ENCODE assay signal across 19 cellular contexts in the genomic region with DNA sequence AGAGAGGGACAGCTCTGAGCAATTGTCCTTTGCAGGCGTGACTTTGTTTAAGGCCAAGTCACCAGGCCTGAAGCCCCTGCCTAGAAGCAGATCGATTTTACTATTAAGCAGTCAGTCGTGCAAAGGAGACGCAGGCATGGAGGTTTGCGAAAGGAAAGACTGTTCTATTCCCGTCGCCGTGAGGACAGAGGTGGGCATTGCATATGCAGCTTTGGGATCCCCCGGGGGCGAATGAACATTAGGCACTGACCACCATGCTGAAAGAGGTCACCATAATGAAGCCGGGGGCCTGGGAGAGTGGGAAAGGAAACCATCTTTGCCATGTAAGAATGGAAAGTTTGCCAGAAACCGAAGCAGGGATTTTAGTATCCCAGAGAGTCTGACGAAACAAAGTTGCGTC.
"Had no signal": no experiment of that assay in that cellular context is flagged by ENCODE, and none has a peak within 500 bp of the region (broad histone marks: within the 10 kb centered on the region; RNA-seq: fewer than 3 reads in every experiment).

No MANE protein-coding gene starts in this region.

- H3K27ac ChIP-seq: HL-60, KMS-11 had no signal

- DNase-seq: Kasumi-1, MM.1S, NCI-H1092 treated with DMSO at 0.1 percent for 48 hours, NCI-H1436, NCI-H187, NCI-H2029 treated with DMSO at 0.1 percent for 48 hours, NCI-H2171 treated with DMSO at 0.1 percent for 48 hours, NCI-H345, NCI-H446 treated with DMSO at 0.1 percent for 48 hours, NCI-H524, NCI-H526 treated with DMSO at 0.1 percent for 48 hours, NCI-H748 treated with DMSO at 0.1 percent for 48 hours, RPMI8226, SHP77, SK-N-SH, SW 1271 had no signal

- H3K9me3 ChIP-seq: SK-N-SH had no signal

- H3K4me2 ChIP-seq: KMS-11, SK-N-SH had no signal

- H3K4me3 ChIP-seq: K562 had no signal

- H3K9ac ChIP-seq: KMS-11, SK-N-SH had no signal
